ENCODE assay signal across 9 cellular contexts in the genomic region with DNA sequence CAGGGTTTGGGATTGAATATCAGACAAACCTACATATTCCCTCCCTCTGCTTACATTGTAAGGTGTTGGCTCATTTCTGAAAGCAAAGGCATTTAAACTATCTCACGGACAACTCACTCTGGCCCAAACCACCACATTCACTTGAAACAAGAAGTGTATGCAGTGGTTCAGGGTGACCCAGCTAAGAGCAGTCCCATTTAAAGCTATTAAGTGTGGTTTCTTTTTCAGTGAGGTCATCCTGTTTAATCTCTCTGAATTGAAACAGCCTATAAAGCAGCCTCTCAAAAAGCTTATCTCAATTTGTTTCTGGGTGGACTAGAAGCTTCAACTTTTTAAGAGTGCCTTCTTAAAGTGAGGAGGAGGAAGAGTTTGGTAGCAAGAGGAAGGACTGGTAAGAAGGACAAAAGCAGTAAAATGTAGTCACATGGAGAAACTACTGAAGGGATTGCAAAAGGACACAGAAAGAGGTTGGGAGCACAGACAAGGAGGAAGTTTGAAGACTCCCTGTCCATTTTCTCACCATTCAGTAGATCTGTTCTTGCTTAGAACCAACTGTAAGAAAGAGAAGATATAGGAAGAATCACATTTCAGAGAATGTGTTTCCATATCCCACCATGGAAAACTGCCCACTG.
A peak's percentile ranks its signal among the peaks of the same experiment; 100 is the strongest.
DNase-seq lines count a peak whose midpoint lies in the region; ATAC-seq, FAIRE-seq and TF ChIP-seq lines count a peak whose summit lies in the region.
"Had no signal": no experiment of that assay in that cellular context is flagged by ENCODE, and none has a peak within 500 bp of the region (broad histone marks: within the 10 kb centered on the region; RNA-seq: fewer than 3 reads in every experiment).

No MANE protein-coding gene starts in this region.

- peak; percentile 21 for DNase-seq in AG08395 (ENCODE audit: low spot score)
- DNase-seq in GM19239 (ENCODE audit: insufficient read length, low spot score): no peak
- peak; percentile 25 for DNase-seq in fibroblast of pulmonary artery (ENCODE audit: low read depth)
- DNase-seq in UCSD-AML1 (lab: John Stamatoyannopoulos, UW; ENCODE audit: unreplicated experiment): no peak
- no peak for DNase-seq in activated T-cell treated with anti-CD3 and anti-CD28 coated beads, Interleukin-2, amount 50 U/mL, for 1 hour
- DNase-seq in activated naive CD4-positive, alpha-beta T cell treated with anti-CD3 and anti-CD28 coated beads, Interleukin-2, amount 50 U/mL, for 16 hours: no peak
- DNase-seq in NCI-H1092 treated with DMSO at 0.1 percent for 48 hours (lab: John Stamatoyannopoulos, UW): no peak
- DNase-seq: NCI-H345 had no signal

- no peak overlapping the region for H3K4me3 ChIP-seq in fibroblast of pulmonary artery (replicated peaks; ENCODE audit: low read depth, low read length)

- no peak for TF ChIP-seq CTCF in fibroblast of pulmonary artery (IDR thresholded peaks at IDR 0.05; ENCODE audit: low read length, missing control alignments)

- peak; percentile 75 for FAIRE-seq in GM19239 (lab: Jason Lieb, UNC)

- peak; percentile 31 for ATAC-seq in HG03565 (IDR thresholded peaks at IDR 0.05; ENCODE audit: unreplicated experiment)

Comparison
In these comparisons a context has a peak if more than half of its experiments do, and no peak if none do; other contexts are left out.
1. DNase-seq: peak in AG08395 (single experiment) and fibroblast of pulmonary artery (single experiment); none in GM19239 (single experiment), UCSD-AML1 (single experiment), activated T-cell treated with anti-CD3 and anti-CD28 coated beads, Interleukin-2, amount 50 U/mL, for 1 hour (single experiment), activated naive CD4-positive, alpha-beta T cell treated with anti-CD3 and anti-CD28 coated beads, Interleukin-2, amount 50 U/mL, for 16 hours (single experiment) and NCI-H1092 treated with DMSO at 0.1 percent for 48 hours (single experiment).